In genomic region chr12:110200124-110200417, GRCh38 we compare ENCODE assay signal across 1 cellular context.
TF ChIP-seq lines count a peak whose summit lies in the region.

No MANE protein-coding gene starts in this region.

TF ChIP-seq in endothelial cell of umbilical vein, 7 proteins besides CTCF, POLR2A, EP300 and RAD21 (continued from another document):
- TF ChIP-seq POLR2AphosphoS5 (IDR thresholded peaks at IDR 0.05; ENCODE audit: insufficient read depth, low read depth, low read length) (no peak), MAX (IDR thresholded peaks at IDR 0.05; ENCODE audit: insufficient read depth, insufficient read length) (no peak), JUN (IDR thresholded peaks at IDR 0.05; ENCODE audit: borderline replicate concordance, insufficient read depth, insufficient read length, low read depth) (no peak), MYC (IDR thresholded peaks at IDR 0.05; ENCODE audit: low read depth, low read length) (no peak)
